Comparison of ENCODE assay signal across 35 cellular contexts in genomic region chr4:7128651-7129050, GRCh38.
"Had no signal": no experiment of that assay in that cellular context is flagged by ENCODE, and none has a peak within 500 bp of the region (broad histone marks: within the 10 kb centered on the region; RNA-seq: fewer than 3 reads in every experiment).

No MANE protein-coding gene starts in this region.

- DNase-seq: activated B cell treated with CpG ODN at 0.5 μM for 24 hours; activated CD4-positive, alpha-beta memory T cell treated with anti-CD3 and anti-CD28 coated beads for 36 hours; activated CD4-positive, alpha-beta T cell treated with anti-CD3 and anti-CD28 coated beads for 4 hours; activated CD4-positive, alpha-beta T cell treated with anti-CD3 and anti-CD28 coated beads, Interleukin-2, amount 50 U/mL, for 1 hour; activated CD4-positive, CD25-positive, alpha-beta regulatory T cell treated with anti-CD3 and anti-CD28 coated beads, Interleukin-2, amount 50 U/mL, for 72 hours; activated CD8-positive, alpha-beta memory T cell treated with anti-CD3 and anti-CD28 coated beads, Interleukin-2, amount 50 U/mL, for 4 hours; activated gamma-delta T cell treated with Interleukin-2 at 50 U/mL for 16 hours; activated naive CD4-positive, alpha-beta T cell treated with anti-CD3 and anti-CD28 coated beads for 36 hours; activated T-cell treated with anti-CD3 and anti-CD28 coated beads for 4 hours; activated T-cell treated with anti-CD3 and anti-CD28 coated beads, Interleukin-2, amount 50 U/mL, for 4 hours; adrenal gland; brain microvascular endothelial cell; central memory CD4-positive, alpha-beta T cell; Karpas-422; KBM-7; NCI-H1436 treated with DMSO at 0.1 percent for 48 hours; NCI-H1694 treated with DMSO at 0.1 percent for 48 hours; NCI-H2081; NCI-H2171 treated with DMSO at 0.1 percent for 48 hours; NCI-H2227 treated with DMSO at 0.1 percent for 48 hours; NCI-H446; NCI-H510A treated with DMSO at 0.1 percent for 48 hours; NCI-H526 treated with DMSO at 0.1 percent for 48 hours; NCI-H82; NK-92 treated with Interleukin-12 subunit alpha and Interleukin-12 subunit beta, amount 100 ng/mL, for 24 hours; PC-3; Peyer's patch; RPMI8226; SIG-M5; T-helper 1 cell; T-helper 2 cell; T-helper 9 cell had no signal

- H3K9me3 ChIP-seq: adrenal gland, Peyer's patch had no signal

- H3K27ac ChIP-seq: adrenal gland, brain microvascular endothelial cell, Peyer's patch, VCaP had no signal

- ATAC-seq: activated naive CD4-positive, alpha-beta T cell treated with anti-CD3 and anti-CD28 coated beads, Interleukin-2, amount 50 U/mL, for 72 hours; activated T-cell treated with anti-CD3 and anti-CD28 coated beads, Interleukin-2, amount 50 U/mL, for 4 hours; PC-3; SK-N-SH treated with all-trans-retinoic acid at 6 μM for 48 hours had no signal

- H3K27me3 ChIP-seq: adrenal gland, brain microvascular endothelial cell, Peyer's patch had no signal

- H3K36me3 ChIP-seq: adrenal gland, brain microvascular endothelial cell, Peyer's patch had no signal

- H3K4me3 ChIP-seq: adrenal gland, Peyer's patch had no signal
